8 cellular contexts compared by ENCODE assay signal in the genomic region with DNA sequence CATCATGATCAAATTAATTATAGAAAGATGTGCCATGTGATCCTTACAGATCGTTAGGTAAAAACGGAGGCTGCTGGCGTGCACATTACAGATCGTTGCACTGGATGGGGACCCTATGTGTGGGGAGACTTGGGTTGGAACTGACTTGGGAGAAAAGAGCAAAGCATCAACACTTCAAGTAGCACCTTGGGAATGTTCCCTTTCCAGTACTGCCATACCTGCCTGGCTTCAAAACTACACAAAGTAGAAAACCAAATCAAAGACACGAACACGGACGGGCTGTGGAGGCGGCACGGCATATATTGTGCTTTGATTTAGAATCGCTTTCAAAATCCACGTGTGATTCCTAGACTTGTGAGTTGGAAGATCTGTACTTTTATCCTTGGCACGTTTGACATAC. TPM values are rescaled to one million over a fixed set of nuclear protein-coding genes. Genes with fewer than 3 reads are reported as not detected.
DNase-seq lines count a peak whose midpoint lies in the region; ATAC-seq lines count a peak whose summit lies in the region.

No MANE protein-coding gene starts in this region.

- no peak overlapping the region for H4K91ac ChIP-seq in neuronal stem cell (ENCODE audit: low read depth, low read length, poor library complexity)

- WGBS in ectodermal cell, 2 experiments, result 11 to 27% methylated on average over 8 to 12 of the region's 12 CpGs
- WGBS in neuronal stem cell (ENCODE audit: extremely low coverage in 2 of 2, insufficient read length in 2 of 2, insufficient replicate concordance in 1 of 2), 2 donors, result no CpG with 5 or more reads among the region's 12 CpGs

- H3K27me3 ChIP-seq in CD8-positive, alpha-beta memory T cell (ENCODE audit: insufficient read depth, low read length, poor library complexity, severe bottlenecking), result no peaks in the 10 kb centered on the region
- H3K27me3 ChIP-seq in ectodermal cell (ENCODE audit: control insufficient read depth, insufficient read depth, low read length, poor library complexity, severe bottlenecking) (no peaks in the 10 kb centered on the region), neuronal stem cell (ENCODE audit: control insufficient read depth in 3 of 3, insufficient read depth in 3 of 3, low read depth in 1 of 3, low read length in 3 of 3) (no peaks in the 10 kb centered on the region)

- H3K4me3 ChIP-seq in CD8-positive, alpha-beta memory T cell (ENCODE audit: low read length), result peak overlapping the region; percentile 78
- H3K4me3 ChIP-seq in ectodermal cell (ENCODE audit: insufficient read depth, low read depth, low read length) (peak overlapping the region; percentile 53), neuronal stem cell (ENCODE audit: low read length in 2 of 2) (peak overlapping the region; percentile 54 to 63)

- H2BK120ac ChIP-seq in neuronal stem cell (ENCODE audit: low read depth, low read length), result no peak overlapping the region

- no peak overlapping the region for H2BK5ac ChIP-seq in neuronal stem cell (ENCODE audit: low read length)

- no peak for DNase-seq in CD8-positive, alpha-beta memory T cell
- DNase-seq in NCI-H526 treated with DMSO at 0.1 percent for 48 hours (lab: John Stamatoyannopoulos, UW) (peak; percentile 47), neuronal stem cell (ENCODE audit: low spot score) (no peak), T1000 (lab: John Stamatoyannopoulos, UW) (no peak), head of caudate nucleus (no peak), AG20443 (ENCODE audit: low spot score) (no peak)

- CTCF ChIA-PET in CD8-positive, alpha-beta memory T cell (lab: Charles Lee), result interaction anchor here (1.0 kb wide), 2 partner anchors 13 to 42 kb away, joined by 3 to 4 read pairs; no protein-coding TSS in a partner anchor

- no peak overlapping the region for H3K18ac ChIP-seq in neuronal stem cell (ENCODE audit: low read length)

- no peak overlapping the region for H2BK12ac ChIP-seq in neuronal stem cell (ENCODE audit: low read length)

- intact Hi-C loops in head of caudate nucleus (cut with DNase I), result no loop called here

- H3K36me3 Mint-ChIP-seq in CD8-positive, alpha-beta memory T cell, result peaks cover 0 to 32% (median 2%) of the 10 kb centered on the region in 3 donors

- peaks cover 21% of the 10 kb centered on the region for H3K4me1 ChIP-seq in CD8-positive, alpha-beta memory T cell (ENCODE audit: insufficient read depth, low read length)
- H3K4me1 ChIP-seq in ectodermal cell (ENCODE audit: control insufficient read depth, insufficient read depth, low read length) (peaks cover 4% of the 10 kb centered on the region), neuronal stem cell (ENCODE audit: control insufficient read depth in 2 of 2, insufficient read depth in 1 of 2, low read depth in 1 of 2, low read length in 2 of 2) (peaks cover 1 to 5% of the 10 kb centered on the region in 2 donors)

- no peak overlapping the region for H3K23ac ChIP-seq in neuronal stem cell (ENCODE audit: low read depth, low read length, poor library complexity)

- peak overlapping the region; percentile 75 to 94 (median 87) for H3K4me3 Mint-ChIP-seq in CD8-positive, alpha-beta memory T cell

- no peak overlapping the region for H2AK5ac ChIP-seq in neuronal stem cell (ENCODE audit: low read depth, low read length)

- ATAC-seq in HG03196 (IDR thresholded peaks at IDR 0.05; ENCODE audit: unreplicated experiment), result no peak

- no peaks in the 10 kb centered on the region for H3K9me3 ChIP-seq in CD8-positive, alpha-beta memory T cell (ENCODE audit: low read length)
- no peaks in the 10 kb centered on the region for H3K9me3 ChIP-seq in ectodermal cell (ENCODE audit: control insufficient read depth, low read length)
- no peaks in the 10 kb centered on the region for H3K9me3 ChIP-seq in neuronal stem cell (replicated peaks in 1 of 2; ENCODE audit: control insufficient read depth in 2 of 2, insufficient read depth in 1 of 2, low read depth in 1 of 2, low read length in 2 of 2)

- H3K4ac ChIP-seq in neuronal stem cell (ENCODE audit: low read length), result no peak overlapping the region

- H3K14ac ChIP-seq in neuronal stem cell (ENCODE audit: low read length), result no peak overlapping the region

- peak overlapping the region in 7 of 8 donors; percentile 87 to 96 (median 91) for H3K27ac Mint-ChIP-seq in CD8-positive, alpha-beta memory T cell

- peaks cover 34 to 64% (median 56%) of the 10 kb centered on the region in 3 donors for H3K4me1 Mint-ChIP-seq in CD8-positive, alpha-beta memory T cell

- H3K79me1 ChIP-seq in neuronal stem cell (ENCODE audit: low read depth, low read length), result no peaks in the 10 kb centered on the region

- POLR2A ChIA-PET in CD8-positive, alpha-beta memory T cell (lab: Charles Lee), result interaction anchor here (1.4 kb wide), 1 partner anchor 43 kb away, joined by 10 read pairs; the partner anchor contains the start of gene FUNDC2

- no peaks in the 10 kb centered on the region for H3K36me3 ChIP-seq in CD8-positive, alpha-beta memory T cell (ENCODE audit: insufficient read depth, low read length)
- H3K36me3 ChIP-seq in ectodermal cell (ENCODE audit: control insufficient read depth, insufficient read depth, low read length), result no peaks in the 10 kb centered on the region
- peaks cover 0 to 21% of the 10 kb centered on the region in 2 donors for H3K36me3 ChIP-seq in neuronal stem cell (replicated peaks in 1 of 2; ENCODE audit: control insufficient read depth in 2 of 2, insufficient read depth in 2 of 2, low read length in 2 of 2)

- peak overlapping the region; percentile 79 for H2AFZ ChIP-seq in neuronal stem cell (ENCODE audit: low read length)

- H3K27ac ChIP-seq in CD8-positive, alpha-beta memory T cell (ENCODE audit: low read depth, low read length), result peak overlapping the region; percentile 79
- H3K27ac ChIP-seq in ectodermal cell (ENCODE audit: insufficient read depth, low read depth, low read length, poor library complexity, severe bottlenecking) (no peak overlapping the region), neuronal stem cell (replicated peaks; ENCODE audit: low read length) (no peak overlapping the region)

- H3K27me3 Mint-ChIP-seq in CD8-positive, alpha-beta memory T cell, result peaks cover 0 to 2% of the 10 kb centered on the region in 2 donors

- peak overlapping the region; percentile 47 for H3K4me2 ChIP-seq in neuronal stem cell (ENCODE audit: insufficient read depth, low read length, poor library complexity, severe bottlenecking)

- H2BK15ac ChIP-seq in neuronal stem cell (ENCODE audit: low read length), result no peak overlapping the region

- no peak overlapping the region for H3K9ac ChIP-seq in neuronal stem cell (ENCODE audit: low read depth, low read length, poor library complexity)

- H4K8ac ChIP-seq in neuronal stem cell (ENCODE audit: low read depth, low read length), result no peak overlapping the region

- H3K9me3 Mint-ChIP-seq in CD8-positive, alpha-beta memory T cell, result no peaks in the 10 kb centered on the region

RNA-seq across cellular contexts. Expression of gene CMC4, which starts 0.9 kb away (rescaled TPM):
- total RNA-seq in CD8-positive, alpha-beta memory T cell, result 1 to 10 TPM; 3.6 to 4.3 TPM
- 28.7 TPM for polyA plus RNA-seq in CD8-positive, alpha-beta memory T cell
- polyA plus RNA-seq in ectodermal cell (2013, experiment 1 of 4), result 8.7 TPM
- 9.7 TPM for polyA plus RNA-seq in ectodermal cell (2013, experiment 2 of 4)
- 9.7 TPM for polyA plus RNA-seq in ectodermal cell (2013, experiment 3 of 4)
- polyA plus RNA-seq in ectodermal cell (2013, experiment 4 of 4), result 12.4 TPM
- polyA plus RNA-seq in neuronal stem cell (2013, experiment 1 of 2), result 12.0 TPM
- 12.8 TPM for polyA plus RNA-seq in neuronal stem cell (2013, experiment 2 of 2)

RNA-seq across cellular contexts. Expression of gene MTCP1, which starts 0.9 kb away (rescaled TPM):
- 10 to 100 TPM; 22.6 to 24.2 TPM for total RNA-seq in CD8-positive, alpha-beta memory T cell
- 21.8 TPM for polyA plus RNA-seq in CD8-positive, alpha-beta memory T cell
- 23.1 TPM for polyA plus RNA-seq in ectodermal cell (2013, experiment 1 of 4)
- 17.0 TPM for polyA plus RNA-seq in ectodermal cell (2013, experiment 2 of 4)
- 16.0 TPM for polyA plus RNA-seq in ectodermal cell (2013, experiment 3 of 4)
- polyA plus RNA-seq in ectodermal cell (2013, experiment 4 of 4), result 19.9 TPM
- 20.7 TPM for polyA plus RNA-seq in neuronal stem cell (2013, experiment 1 of 2)
- 25.4 TPM for polyA plus RNA-seq in neuronal stem cell (2013, experiment 2 of 2)

RNA-seq across cellular contexts. Expression of gene BRCC3, which starts 1.3 kb away (rescaled TPM):
- total RNA-seq in CD8-positive, alpha-beta memory T cell, result 10 to 100 TPM; 37.0 to 41.3 TPM
- 27.3 TPM for polyA plus RNA-seq in CD8-positive, alpha-beta memory T cell
- polyA plus RNA-seq in ectodermal cell (2013, experiment 1 of 4), result 31.2 TPM
- 34.1 TPM for polyA plus RNA-seq in ectodermal cell (2013, experiment 2 of 4)
- polyA plus RNA-seq in ectodermal cell (2013, experiment 3 of 4), result 18.1 TPM
- polyA plus RNA-seq in ectodermal cell (2013, experiment 4 of 4), result 21.5 TPM
- polyA plus RNA-seq in neuronal stem cell (2013, experiment 1 of 2), result 15.2 TPM
- 14.7 TPM for polyA plus RNA-seq in neuronal stem cell (2013, experiment 2 of 2)

RNA-seq across cellular contexts. Expression of gene FUNDC2, which starts 43.4 kb away (rescaled TPM):
- 100 to 1,000 TPM in 1 of 2 experiments, 10 to 100 TPM in 1; 96.4 to 104 TPM for total RNA-seq in CD8-positive, alpha-beta memory T cell
- 178 TPM for polyA plus RNA-seq in CD8-positive, alpha-beta memory T cell
- 92.6 TPM for polyA plus RNA-seq in ectodermal cell (2013, experiment 1 of 4)
- 89.5 TPM for polyA plus RNA-seq in ectodermal cell (2013, experiment 2 of 4)
- polyA plus RNA-seq in ectodermal cell (2013, experiment 3 of 4), result 82.3 TPM
- polyA plus RNA-seq in ectodermal cell (2013, experiment 4 of 4), result 92.0 TPM
- 85.6 TPM for polyA plus RNA-seq in neuronal stem cell (2013, experiment 1 of 2)
- 77.9 TPM for polyA plus RNA-seq in neuronal stem cell (2013, experiment 2 of 2)

RNA-seq across cellular contexts. Expression of gene F8, which starts 47.5 kb away (rescaled TPM):
- total RNA-seq in CD8-positive, alpha-beta memory T cell, result 10 to 100 TPM; 10.8 to 11.9 TPM
- 15.2 TPM for polyA plus RNA-seq in CD8-positive, alpha-beta memory T cell
- polyA plus RNA-seq in ectodermal cell (2013, experiment 1 of 4), result 4.3 TPM
- polyA plus RNA-seq in ectodermal cell (2013, experiment 2 of 4), result 5.0 TPM
- polyA plus RNA-seq in ectodermal cell (2013, experiment 3 of 4), result 3.4 TPM
- polyA plus RNA-seq in ectodermal cell (2013, experiment 4 of 4), result 3.9 TPM
- 1.4 TPM for polyA plus RNA-seq in neuronal stem cell (2013, experiment 1 of 2)
- polyA plus RNA-seq in neuronal stem cell (2013, experiment 2 of 2), result 1.6 TPM
